18 cellular contexts compared by ENCODE assay signal in the genomic region with DNA sequence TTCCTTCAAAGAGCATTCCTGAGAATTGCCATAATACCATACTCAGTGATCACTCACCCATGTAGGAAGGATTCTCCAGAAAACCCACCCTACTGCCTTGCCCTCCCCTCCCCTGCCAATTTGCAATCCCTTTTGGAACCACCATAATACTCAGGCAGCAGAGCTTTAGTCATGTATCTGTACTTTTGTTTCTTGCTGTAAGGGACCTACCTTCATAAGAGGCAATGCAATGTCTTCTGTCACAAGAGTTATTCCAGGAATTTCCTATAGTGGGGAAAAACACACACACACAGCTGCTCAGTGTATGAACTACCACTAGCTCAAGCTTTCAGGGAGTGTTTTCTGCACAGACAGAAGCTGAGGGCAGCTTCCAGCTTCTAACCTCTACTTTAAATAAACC.
A peak's percentile ranks its signal among the peaks of the same experiment; 100 is the strongest.
DNase-seq lines count a peak whose midpoint lies in the region; ATAC-seq and TF ChIP-seq lines count a peak whose summit lies in the region.
"Had no signal": no experiment of that assay in that cellular context is flagged by ENCODE, and none has a peak within 500 bp of the region (broad histone marks: within the 10 kb centered on the region; RNA-seq: fewer than 3 reads in every experiment).

No MANE protein-coding gene starts in this region.

- ATAC-seq in heart right ventricle = peak in 3 of 8 donors; percentile 12 to 30 (median 22)
- ATAC-seq in HG03039 (IDR thresholded peaks at IDR 0.05; ENCODE audit: unreplicated experiment) = no peak
- ATAC-seq: activated naive CD4-positive, alpha-beta T cell treated with anti-CD3 and anti-CD28 coated beads, Interleukin-2, amount 50 U/mL, for 72 hours; CD8-positive, alpha-beta T cell had no signal

- H3K4me1 ChIP-seq in heart right ventricle (peaks cover 3 to 62% (median 49%) of the 10 kb centered on the region in 9 donors), muscle layer of colon (ENCODE audit: insufficient read depth, low read length) (peaks cover 48% of the 10 kb centered on the region), uterus (no peaks in the 10 kb centered on the region)
- H3K4me1 ChIP-seq: breast epithelium had no signal

- no peaks in the 10 kb centered on the region for H3K27me3 ChIP-seq in heart right ventricle
- no peaks in the 10 kb centered on the region for H3K27me3 ChIP-seq in muscle layer of colon (ENCODE audit: control insufficient read depth in 1 of 2, insufficient read depth in 2 of 2, low read length in 2 of 2)
- H3K27me3 ChIP-seq in uterus = no peaks in the 10 kb centered on the region
- H3K27me3 ChIP-seq: breast epithelium had no signal

- H3K4me3 ChIP-seq in heart right ventricle (no peak overlapping the region), fibroblast of the aortic adventitia (ENCODE audit: low read depth, low read length) (no peak overlapping the region), muscle layer of colon (ENCODE audit: low read depth in 1 of 2, low read length in 2 of 2) (no peak overlapping the region), uterus (no peak overlapping the region)
- H3K4me3 ChIP-seq: breast epithelium had no signal

- H3K27ac ChIP-seq in heart right ventricle = peak overlapping the region in 9 of 10 donors; percentile 45 to 88 (median 67)
- peak overlapping the region; percentile 37 for H3K27ac ChIP-seq in muscle layer of colon (ENCODE audit: low read depth, low read length)
- peak overlapping the region; percentile 66 to 74 for H3K27ac ChIP-seq in uterus

- intact Hi-C loops in heart right ventricle (cut with DNase I) (no loop called here), cardiac septum (cut with DNase I) (no loop called here), uterus (cut with DNase I; ENCODE audit: low total_unique reads) (no loop called here)

- no peak for TF ChIP-seq CTCF in heart right ventricle (IDR thresholded peaks at IDR 0.05)
- no peak for TF ChIP-seq CTCF in fibroblast of the aortic adventitia (IDR thresholded peaks at IDR 0.05; ENCODE audit: insufficient read depth, low read length)
- TF ChIP-seq CTCF in uterus (IDR thresholded peaks at IDR 0.05) = no peak

- H3K9me3 ChIP-seq in heart right ventricle (no peaks in the 10 kb centered on the region), muscle layer of colon (ENCODE audit: low read length) (no peaks in the 10 kb centered on the region), uterus (no peaks in the 10 kb centered on the region)
- H3K9me3 ChIP-seq: breast epithelium had no signal

- peaks cover 0 to 15% (median 0%) of the 10 kb centered on the region in 9 donors for H3K36me3 ChIP-seq in heart right ventricle
- no peaks in the 10 kb centered on the region for H3K36me3 ChIP-seq in muscle layer of colon (ENCODE audit: insufficient read depth, low read length)
- H3K36me3 ChIP-seq in uterus = no peaks in the 10 kb centered on the region
- H3K36me3 ChIP-seq: breast epithelium had no signal

- DNase-seq in heart right ventricle = no peak
- no peak for DNase-seq in cardiac septum (ENCODE audit: low spot score)
- DNase-seq in fibroblast of the aortic adventitia (ENCODE audit: low read depth) = peak; percentile 40
- no peak for DNase-seq in uterus
- DNase-seq in NCI-H446 treated with DMSO at 0.1 percent for 48 hours (lab: John Stamatoyannopoulos, UW) = no peak
- DNase-seq in SIG-M5 (lab: John Stamatoyannopoulos, UW) = no peak
- DNase-seq: activated CD4-positive, alpha-beta T cell treated with anti-CD3 and anti-CD28 coated beads, Interleukin-2, amount 10 ng/mL, durations not matched to agents 24 days and 14 days; activated T-cell treated with anti-CD3 and anti-CD28 coated beads for 4 hours; CD8-positive, alpha-beta T cell; head of caudate nucleus; KBM-7; NCI-H1105; stimulated activated CD4-positive, alpha-beta T cell treated with anti-CD3 and anti-CD28 coated beads, Interleukin-4, amount 100 ng/mL, for 24 hours; T1000 had no signal

- H3K9ac ChIP-seq in muscle layer of colon (ENCODE audit: low read length) = no peak overlapping the region

- TF ChIP-seq POLR2A in uterus (IDR thresholded peaks at IDR 0.05) = no peak
